ENCODE assay signal across 8 cellular contexts in the genomic region with DNA sequence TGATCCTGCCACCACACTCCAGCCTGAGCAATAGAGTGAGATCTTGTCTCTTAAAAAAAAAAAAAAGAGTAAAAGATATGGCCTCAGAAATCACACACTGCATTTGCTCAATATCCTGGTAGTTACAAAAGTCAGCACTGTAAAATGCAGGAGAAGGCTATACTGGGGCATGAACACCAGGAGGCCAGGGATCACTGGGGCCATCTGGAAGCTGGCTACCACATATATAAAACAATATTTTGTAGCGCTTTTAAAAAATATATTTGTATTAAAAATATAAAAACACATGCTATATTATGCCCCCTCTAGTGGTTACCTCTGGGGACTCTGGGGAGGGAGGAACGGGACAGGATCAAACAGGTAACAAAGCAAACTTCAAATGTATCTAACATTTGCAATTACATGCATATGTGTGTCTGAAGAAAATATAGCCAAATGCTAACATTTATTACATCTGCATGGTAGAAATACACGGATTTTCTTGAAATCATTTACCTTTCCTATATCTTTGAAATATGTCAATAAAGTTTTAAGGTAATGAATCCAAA. TPM values are rescaled to one million over a fixed set of nuclear protein-coding genes. Genes with fewer than 3 reads are reported as not detected.
DNase-seq lines count a peak whose midpoint lies in the region; ATAC-seq and TF ChIP-seq lines count a peak whose summit lies in the region.

No MANE protein-coding gene starts in this region.

- H3K4me3 ChIP-seq in breast epithelium (no peak overlapping the region), neutrophil (ENCODE audit: low read depth in 1 of 2, low read length in 1 of 2) (no peak overlapping the region), lower leg skin (ENCODE audit: low read depth, poor library complexity, severe bottlenecking) (no peak overlapping the region)

- H3K9me3 ChIP-seq in breast epithelium (no peaks in the 10 kb centered on the region), neutrophil (no peaks in the 10 kb centered on the region)

- CTCF ChIA-PET in activated CD4-positive, alpha-beta T cell treated with anti-CD3 and anti-CD28 coated beads for 36 hours (lab: Charles Lee): interaction anchor here (0.7 to 1.2 kb wide), 3 partner anchors 13 to 536 kb away, joined by 3 to 4 read pairs (median 4); no protein-coding TSS in a partner anchor

- intact Hi-C loops in activated CD4-positive, alpha-beta T cell treated with anti-CD3 and anti-CD28 coated beads for 36 hours (cut with DNase I, micrococcal nuclease): no loop called here
- intact Hi-C loops in breast epithelium (cut with DNase I; ENCODE audit: low total_unique reads): no loop called here
- intact Hi-C loops in lower leg skin (cut with DNase I; ENCODE audit: low total_unique reads): no loop called here

- no peaks in the 10 kb centered on the region for H3K9me3 Mint-ChIP-seq in activated CD4-positive, alpha-beta T cell treated with anti-CD3 and anti-CD28 coated beads for 36 hours (ENCODE audit: low read depth)

- no peak overlapping the region for H3K27ac ChIP-seq in breast epithelium
- H3K27ac ChIP-seq in neutrophil: peak overlapping the region; percentile 35

- H3K36me3 Mint-ChIP-seq in activated CD4-positive, alpha-beta T cell treated with anti-CD3 and anti-CD28 coated beads for 36 hours (ENCODE audit: low read depth): peaks cover 13% of the 10 kb centered on the region

- no peaks in the 10 kb centered on the region for H3K27me3 Mint-ChIP-seq in activated CD4-positive, alpha-beta T cell treated with anti-CD3 and anti-CD28 coated beads for 36 hours

- H3K27me3 ChIP-seq in breast epithelium (no peaks in the 10 kb centered on the region), neutrophil (no peaks in the 10 kb centered on the region)

- 76 to 80% methylated on average over 3 of the region's 3 CpGs for WGBS in lower leg skin, 2 donors

- no peak for ATAC-seq in activated CD4-positive, alpha-beta T cell treated with anti-CD3 and anti-CD28 coated beads for 36 hours
- no peak for ATAC-seq in HG02588 (IDR thresholded peaks at IDR 0.05; ENCODE audit: unreplicated experiment)

- no peak overlapping the region for H3K4me3 Mint-ChIP-seq in activated CD4-positive, alpha-beta T cell treated with anti-CD3 and anti-CD28 coated beads for 36 hours

- POLR2A ChIA-PET in activated CD4-positive, alpha-beta T cell treated with anti-CD3 and anti-CD28 coated beads for 36 hours (lab: Charles Lee): no interaction called here

- no peak overlapping the region for H3K27ac Mint-ChIP-seq in activated CD4-positive, alpha-beta T cell treated with anti-CD3 and anti-CD28 coated beads for 36 hours

- TF ChIP-seq CTCF in breast epithelium (IDR thresholded peaks at IDR 0.05) (peak in 2 of 3 donors; percentile 14 to 16), neutrophil (IDR thresholded peaks at IDR 0.05) (peak; percentile 54), lower leg skin (IDR thresholded peaks at IDR 0.05) (no peak)

- DNase-seq in activated CD4-positive, alpha-beta T cell treated with anti-CD3 and anti-CD28 coated beads for 36 hours: peak; percentile 40
- no peak for DNase-seq in activated CD4-positive, alpha-beta T cell treated with anti-CD3 and anti-CD28 coated beads for 4 hours
- peak; percentile 53 to 60 for DNase-seq in NOMO-1 (lab: John Stamatoyannopoulos, UW; ENCODE audit: unreplicated experiment in 2 of 2)
- no peak for DNase-seq in breast epithelium (ENCODE audit: low spot score in 2 of 2)
- no peak for DNase-seq in midbrain (lab: John Stamatoyannopoulos, UW)
- no peak for DNase-seq in lower leg skin (ENCODE audit: low spot score in 2 of 2)

- H3K4me1 Mint-ChIP-seq in activated CD4-positive, alpha-beta T cell treated with anti-CD3 and anti-CD28 coated beads for 36 hours: peaks cover 16% of the 10 kb centered on the region

- TF ChIP-seq POLR2A in breast epithelium (IDR thresholded peaks at IDR 0.05): no peak
- TF ChIP-seq POLR2A in lower leg skin (IDR thresholded peaks at IDR 0.05): no peak

- H3K4me1 ChIP-seq in breast epithelium (peaks cover 3 to 4% of the 10 kb centered on the region in 2 donors), neutrophil (ENCODE audit: control insufficient read depth in 1 of 2, insufficient read depth in 1 of 2, low read depth in 1 of 2, low read length in 1 of 2) (peaks cover 43 to 51% of the 10 kb centered on the region in 2 experiments)

- H3K36me3 ChIP-seq in breast epithelium (no peaks in the 10 kb centered on the region), neutrophil (no peaks in the 10 kb centered on the region)

RNA-seq across cellular contexts. Expression of gene C4orf46, which starts 4.0 kb away (rescaled TPM):
- 10 to 100 TPM; 18.1 TPM for total RNA-seq in activated CD4-positive, alpha-beta T cell treated with anti-CD3 and anti-CD28 coated beads for 36 hours
- total RNA-seq in breast epithelium: 1 to 10 TPM; 3.3 to 6.1 (median 5.4) TPM
- total RNA-seq in lower leg skin: 1 to 10 TPM; 1.1 to 3.1 (median 1.5) TPM

RNA-seq across cellular contexts. Expression of gene ETFDH, which starts 4.4 kb away (rescaled TPM):
- 10 to 100 TPM; 39.5 to 46.9 TPM for total RNA-seq in activated CD4-positive, alpha-beta T cell treated with anti-CD3 and anti-CD28 coated beads for 36 hours
- total RNA-seq in breast epithelium (10 to 100 TPM; 36.2 to 40.6 (median 39.7) TPM), lower leg skin (100 to 1,000 TPM in 1 of 4 donors, 10 to 100 TPM in 3; 34.6 to 118 (median 58.4) TPM)

RNA-seq across cellular contexts. Expression of gene PPID, which starts 55.5 kb away (rescaled TPM):
- 10 to 100 TPM; 72.0 to 78.1 TPM for total RNA-seq in activated CD4-positive, alpha-beta T cell treated with anti-CD3 and anti-CD28 coated beads for 36 hours
- total RNA-seq in breast epithelium (10 to 100 TPM; 17.6 to 29.9 (median 20.0) TPM), lower leg skin (10 to 100 TPM; 10.6 to 24.1 (median 17.9) TPM)

Comparison
In these comparisons a context has a peak if more than half of its experiments do, and no peak if none do; other contexts are left out.
1. DNase-seq: peak in activated CD4-positive, alpha-beta T cell treated with anti-CD3 and anti-CD28 coated beads for 36 hours (single experiment) and NOMO-1 (2 of 2); none in activated CD4-positive, alpha-beta T cell treated with anti-CD3 and anti-CD28 coated beads for 4 hours (0 of 2), breast epithelium (0 of 2), midbrain (single experiment) and lower leg skin (0 of 2).
2. CTCF ChIP-seq: peak in breast epithelium (2 of 3) and neutrophil (single experiment); none in lower leg skin (0 of 3).